Comparison of ENCODE assay signal across 15 cellular contexts in the genomic region with DNA sequence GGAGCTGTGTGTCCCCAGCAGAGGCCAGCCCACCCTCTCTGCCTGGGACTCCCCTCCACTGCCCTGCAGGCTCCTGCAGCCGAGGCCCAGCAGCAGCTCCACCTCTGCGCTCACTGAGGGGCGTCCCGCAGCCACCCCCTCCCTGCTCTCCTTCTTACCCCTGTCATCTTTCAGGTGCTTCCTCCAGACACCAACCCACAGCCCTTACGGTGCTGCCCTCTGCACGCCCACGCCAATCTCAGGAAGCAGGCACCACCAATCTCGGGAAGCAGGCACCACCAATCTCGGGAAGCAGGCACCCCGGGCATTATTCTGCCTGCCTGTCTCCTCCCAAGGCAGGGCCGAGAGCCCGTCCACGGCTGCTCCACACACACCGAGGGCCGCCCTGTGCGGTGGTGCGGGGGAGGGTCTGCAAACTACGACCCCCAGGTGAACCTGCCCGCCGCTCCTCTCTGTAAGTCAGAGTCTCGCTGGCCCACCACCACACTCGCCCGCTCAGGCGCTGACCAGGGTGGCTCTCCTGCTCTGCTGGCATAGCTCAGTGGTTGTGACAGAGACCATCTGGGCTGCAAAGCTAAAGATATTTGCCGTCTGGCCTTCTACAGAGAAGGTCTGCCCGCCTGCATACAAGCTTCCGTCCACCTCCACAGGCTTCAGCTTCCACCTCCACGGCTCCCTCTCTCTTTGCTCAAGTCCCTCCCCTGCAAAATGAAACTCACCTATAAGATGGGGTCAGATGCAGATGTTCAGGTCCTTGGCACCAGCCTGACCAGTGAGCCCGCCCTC. TPM values are rescaled to one million over a fixed set of nuclear protein-coding genes. Genes with fewer than 3 reads are reported as not detected.
DNase-seq lines count a peak whose midpoint lies in the region; ATAC-seq, FAIRE-seq and TF ChIP-seq lines count a peak whose summit lies in the region.
"Had no signal": no experiment of that assay in that cellular context is flagged by ENCODE, and none has a peak within 500 bp of the region (broad histone marks: within the 10 kb centered on the region; RNA-seq: fewer than 3 reads in every experiment).

No MANE protein-coding gene starts in this region.

- TF ChIP-seq POLR2A in GM12891 (IDR thresholded peaks at IDR 0.05; ENCODE audit: low read depth, low read length) = no peak
- TF ChIP-seq POLR2A in GM12878 (IDR thresholded peaks at IDR 0.05; ENCODE audit: low read depth, low read length) = peak; percentile 23; the same call in 1 of the 2 replicates

- RAD21 ChIA-PET in GM12878 (lab: Charles Lee; ENCODE audit: unreplicated experiment) = interaction anchor here (0.9 to 1.7 kb wide), 4 partner anchors 20 to 312 kb away, joined by 4 to 5 read pairs (median 4); partner anchors contain the start of genes GADD45B and PLEKHJ1

- H3K9me3 Mint-ChIP-seq in CD4-positive, alpha-beta T cell = no peaks in the 10 kb centered on the region
- H3K9me3 Mint-ChIP-seq in naive thymus-derived CD8-positive, alpha-beta T cell = no peaks in the 10 kb centered on the region
- no peaks in the 10 kb centered on the region for H3K9me3 Mint-ChIP-seq in HFFc6

- 54% methylated on average over 26 of the region's 29 CpGs for WGBS in GM12878 (ENCODE audit: insufficient coverage, insufficient replicate concordance, low lambda C conversion rate, missing lambda C conversion rate)

- TF ChIP-seq RAD21 in GM12878 (IDR thresholded peaks at IDR 0.05; ENCODE audit: insufficient read depth, low read depth, low read length) = no peak

- in situ Hi-C loops in GM12878 (cut with MboI) = no loop called here

- peak overlapping the region; percentile 93 for H3K27ac Mint-ChIP-seq in CD4-positive, alpha-beta T cell
- peak overlapping the region in 8 of 10 donors; percentile 26 to 91 (median 41) for H3K27ac Mint-ChIP-seq in naive thymus-derived CD8-positive, alpha-beta T cell
- no peak overlapping the region for H3K27ac Mint-ChIP-seq in HFFc6

- FAIRE-seq in GM12891 (lab: Jason Lieb, UNC) (peak; percentile 81), GM12878 (lab: Jason Lieb, UNC) (no peak)

- no peak for ATAC-seq in CD4-positive, alpha-beta T cell (ENCODE audit: poor library complexity)
- ATAC-seq in GM12878 = peak; percentile 13
- ATAC-seq in naive thymus-derived CD8-positive, alpha-beta T cell = no peak
- ATAC-seq in omental fat pad (ENCODE audit: low FRiP score) = no peak
- no peak for ATAC-seq in GM18868 (IDR thresholded peaks at IDR 0.05; ENCODE audit: unreplicated experiment)

- H3K27me3 Mint-ChIP-seq in CD4-positive, alpha-beta T cell = no peaks in the 10 kb centered on the region
- H3K27me3 Mint-ChIP-seq in naive thymus-derived CD8-positive, alpha-beta T cell = no peaks in the 10 kb centered on the region
- peaks cover 7% of the 10 kb centered on the region; the same call in 1 of the 2 replicates for H3K27me3 Mint-ChIP-seq in HFFc6 (ENCODE audit: insufficient read depth)

- peaks cover 0 to 6% of the 10 kb centered on the region in 2 experiments; a peak in 2 of 4 replicates for H3K36me3 ChIP-seq in GM12878 (ENCODE audit: control insufficient read depth in 2 of 2, insufficient read depth in 2 of 2, low read length in 1 of 2)
- H3K36me3 ChIP-seq: colonic mucosa had no signal

- 0 out of 2 replicates have a peak, but pooled peaks cover 3% of the 10 kb centered on the region for H4K20me1 ChIP-seq in GM12878 (ENCODE audit: control insufficient read depth, insufficient read depth)

- intact Hi-C loops in CD4-positive, alpha-beta T cell (cut with DNase I, micrococcal nuclease) = loop anchor here (2.0 to 5.0 kb wide), 6 partner anchors 33 to 173 kb away; partner anchors contain the start of genes AP3D1 (in 1 of the 2) and TIMM13 (in 1 of the 2)
- intact Hi-C loops in GM12878 (cut with micrococcal nuclease; ENCODE audit: unreplicated experiment) = loop anchor here (5.0 kb wide), 3 partner anchors 67 to 297 kb away; partner anchors contain the start of genes PLEKHJ1 and SF3A2

- CTCF ChIA-PET in CD4-positive, alpha-beta T cell (lab: Charles Lee) = no interaction called here
- CTCF ChIA-PET in GM12878 (lab: Yijun Ruan, JAX) = interaction anchor here (0.7 to 1.3 kb wide), 3 partner anchors 65 to 311 kb away, joined by 3 to 4 read pairs (median 3); no protein-coding TSS in a partner anchor

- H2AFZ ChIP-seq in GM12878 (ENCODE audit: control insufficient read depth, low read depth, low read length) = no peak overlapping the region

- H3K9ac ChIP-seq in GM12878 (ENCODE audit: control insufficient read depth, insufficient read depth, low read length) = peak overlapping the region; percentile 28; the same call in 1 of the 2 replicates

- H3K4me1 ChIP-seq in GM12878 (ENCODE audit: control insufficient read depth, insufficient read depth, low read length) = peaks cover 24% of the 10 kb centered on the region
- H3K4me1 ChIP-seq: colonic mucosa had no signal

- H3K9me3 ChIP-seq in CD4-positive, alpha-beta T cell (ENCODE audit: control insufficient read depth, low read length) = no peaks in the 10 kb centered on the region
- no peaks in the 10 kb centered on the region for H3K9me3 ChIP-seq in GM12878 (replicated peaks; ENCODE audit: control insufficient read depth, insufficient read depth, low read length)
- H3K9me3 ChIP-seq: colonic mucosa, stomach had no signal

- H3K4me3 ChIP-seq in GM12878 = peak overlapping the region; percentile 65; the same call in 1 of the 2 replicates
- H3K4me3 ChIP-seq: colonic mucosa, stomach had no signal

- no peaks in the 10 kb centered on the region for H3K27me3 ChIP-seq in CD4-positive, alpha-beta T cell (ENCODE audit: control insufficient read depth, insufficient read depth, low read length)
- no peaks in the 10 kb centered on the region for H3K27me3 ChIP-seq in GM12878 (replicated peaks in 1 of 2; ENCODE audit: control insufficient read depth in 2 of 2, insufficient read depth in 2 of 2, low read length in 1 of 2)
- H3K27me3 ChIP-seq: colonic mucosa, stomach had no signal

- BruUV-seq in GM12878 (replicated peaks; lab: Mats Ljungman, UMichigan) = no TSS peak

- TF ChIP-seq CTCF in CD4-positive, alpha-beta T cell (IDR thresholded peaks at IDR 0.05) = no peak
- TF ChIP-seq CTCF in GM12878 (IDR thresholded peaks at IDR 0.05 in 2 of 3, conservative IDR thresholded peaks at IDR 0.05 in 1 of 3; ENCODE audit: control insufficient read depth in 2 of 3, extremely low read depth in 1 of 3, insufficient read depth in 1 of 3, low read depth in 3 of 3, low read length in 3 of 3) (no peak), omental fat pad (IDR thresholded peaks at IDR 0.05) (no peak), HFFc6 (IDR thresholded peaks at IDR 0.05) (no peak)

- SMC1A ChIA-PET in GM12878 (lab: Charles Lee; ENCODE audit: uncharacterized antibody, unreplicated experiment) = interaction anchor here (1.0 to 1.4 kb wide), 3 partner anchors 67 to 173 kb away, joined by 3 to 4 read pairs (median 3); partner anchors contain the start of gene AP3D1

- no peak overlapping the region for H3K27ac ChIP-seq in CD4-positive, alpha-beta T cell (ENCODE audit: low read depth, low read length)
- peak overlapping the region; percentile 4; the same call in 1 of the 2 replicates for H3K27ac ChIP-seq in GM12878 (ENCODE audit: control insufficient read depth, insufficient read depth)
- H3K27ac ChIP-seq: C4-2B, colonic mucosa, stomach had no signal

- peak overlapping the region; percentile 100 for H3K4me3 Mint-ChIP-seq in CD4-positive, alpha-beta T cell
- H3K4me3 Mint-ChIP-seq in naive thymus-derived CD8-positive, alpha-beta T cell = peak overlapping the region in 7 of 10 donors; percentile 7 to 100 (median 44)
- no peak overlapping the region for H3K4me3 Mint-ChIP-seq in HFFc6

- POLR2A ChIA-PET in CD4-positive, alpha-beta T cell (lab: Charles Lee) = interaction anchor here (1.6 kb wide), 1 partner anchor 50 kb away, joined by 3 read pairs; no protein-coding TSS in a partner anchor
- POLR2A ChIA-PET in GM12878 (lab: Charles Lee) = interaction anchor here (1.0 kb wide), 1 partner anchor 8 kb away, joined by 3 read pairs; no protein-coding TSS in a partner anchor
- POLR2A ChIA-PET in naive thymus-derived CD8-positive, alpha-beta T cell (lab: Charles Lee) = interaction anchor here (0.6 to 2.9 kb wide), 8 partner anchors 13 to 950 kb away, joined by 3 to 13 read pairs (median 4); no protein-coding TSS in a partner anchor

- H3K4me2 ChIP-seq in GM12878 (ENCODE audit: control insufficient read depth, insufficient read depth) = peak overlapping the region; percentile 66

- TF ChIP-seq EP300 in GM12878 (IDR thresholded peaks at IDR 0.05; ENCODE audit: borderline replicate concordance in 1 of 2, control insufficient read depth in 1 of 2, low read depth in 2 of 2, low read length in 2 of 2) = no peak

- H3K36me3 Mint-ChIP-seq in CD4-positive, alpha-beta T cell (ENCODE audit: low read depth) = peaks cover 41% of the 10 kb centered on the region
- peaks cover 0 to 40% (median 10%) of the 10 kb centered on the region in 3 donors for H3K36me3 Mint-ChIP-seq in naive thymus-derived CD8-positive, alpha-beta T cell
- H3K36me3 Mint-ChIP-seq in HFFc6 (ENCODE audit: low read depth) = peaks cover 25% of the 10 kb centered on the region

- DNase-seq in CD4-positive, alpha-beta T cell = no peak
- no peak for DNase-seq in GM12891 (ENCODE audit: insufficient read length, low spot score)
- DNase-seq in GM12878 (ENCODE audit: low read depth, low spot score) = no peak
- no peak for DNase-seq in naive thymus-derived CD8-positive, alpha-beta T cell
- no peak for DNase-seq in omental fat pad (ENCODE audit: low spot score)
- DNase-seq in HFFc6 = no peak
- DNase-seq: activated CD4-positive, alpha-beta T cell treated with anti-CD3 and anti-CD28 coated beads, Interleukin-2, amount 50 U/mL, for 4 hours; colonic mucosa; midbrain; NCI-H2227 treated with DMSO at 0.1 percent for 48 hours; stimulated activated CD4-positive, alpha-beta T cell treated with anti-CD3 and anti-CD28 coated beads, Interleukin-4, amount 100 ng/mL, for 4 hours; stomach had no signal

- H3K79me2 ChIP-seq in GM12878 (ENCODE audit: control insufficient read depth, insufficient read depth, low read length) = peaks cover 50% of the 10 kb centered on the region

- peaks cover 51% of the 10 kb centered on the region for H3K4me1 Mint-ChIP-seq in CD4-positive, alpha-beta T cell (ENCODE audit: low read depth)
- H3K4me1 Mint-ChIP-seq in naive thymus-derived CD8-positive, alpha-beta T cell = peaks cover 27 to 54% (median 48%) of the 10 kb centered on the region in 4 donors
- H3K4me1 Mint-ChIP-seq in HFFc6 (ENCODE audit: low read depth) = peaks cover 36% of the 10 kb centered on the region

RNA-seq across cellular contexts. Expression of gene LSM7, which starts 2.9 kb away (rescaled TPM):
- total RNA-seq in CD4-positive, alpha-beta T cell = 10 to 100 TPM; 73.6 to 80.1 TPM
- polyA plus RNA-seq in GM12891 (2012; ENCODE audit: low read depth, missing spikeins) = 196 TPM
- 45.9 and 51.4 TPM in 2 replicates for total RNA-seq in GM12878 (2013; cell fraction: nucleolus; rRNA removed)
- total RNA-seq in GM12878 (2014; rRNA removed) = 253 and 300 TPM in 2 replicates
- 138 and 148 TPM in 2 replicates for total RNA-seq in GM12878 (2014; rRNA removed; fragmentation: Illumina TruSeq; extraction: Trizol)
- total RNA-seq in GM12878 (2021) = 205 and 211 TPM in 2 replicates
- 98.2 TPM for polyA plus RNA-seq in GM12878 (2011; ENCODE audit: low read depth)
- polyA plus RNA-seq in GM12878 (2011; rRNA removed) = 193 and 274 TPM in 2 replicates
- 844 and 891 TPM in 2 replicates for polyA plus RNA-seq in GM12878 (2011; cell fraction: cytosol; rRNA removed)
- 249 and 315 TPM in 2 replicates for polyA plus RNA-seq in GM12878 (2011; cell fraction: nucleus; rRNA removed)
- 198 and 208 TPM in 2 replicates for polyA plus RNA-seq in GM12878 (2012)
- 34.5 and 107 TPM in 2 replicates for polyA plus RNA-seq in GM12878 (2014; fragmentation: Illumina TruSeq; extraction: Trizol)
- polyA plus RNA-seq in GM12878 (2014; fragmentation: Nextera tagmentation; extraction: Ambion mirVana) = 100 to 1,000 TPM in 1 of 2 experiments, 10 to 100 TPM in 1; 24.4 to 108 TPM
- polyA plus RNA-seq in GM12878 (2014; rRNA removed) = 424 and 461 TPM in 2 replicates
- 100 to 1,000 TPM; 230 to 273 TPM for polyA plus RNA-seq in GM12878 (2016; fragmentation: Nextera tagmentation; extraction: Ambion mirVana)
- 28.5 and 60.2 TPM in 2 replicates for polyA minus RNA-seq in GM12878 (2011; rRNA and poly(A)+ RNA removed)
- polyA minus RNA-seq in GM12878 (2011; cell fraction: cytosol; rRNA and poly(A)+ RNA removed) = 29.9 and 45.0 TPM in 2 replicates
- 22.7 and 39.3 TPM in 2 replicates for polyA minus RNA-seq in GM12878 (2011; cell fraction: nucleus; rRNA and poly(A)+ RNA removed)
- total RNA-seq in naive thymus-derived CD8-positive, alpha-beta T cell = 100 to 1,000 TPM in 1 of 2 experiments, 10 to 100 TPM in 1; 99.1 to 102 TPM
- 100 to 1,000 TPM; 187 to 197 (median 196) TPM for polyA plus RNA-seq in naive thymus-derived CD8-positive, alpha-beta T cell
- 100 to 1,000 TPM; 101 to 142 (median 115) TPM for total RNA-seq in omental fat pad
- total RNA-seq in HFFc6 (2021; fragmentation: NEBNext Ultra II Directional; extraction: Animal tissue kit (Norgen Biotek cat#: 25700)) = 100 to 1,000 TPM in 5 of 6 experiments, 10 to 100 TPM in 1; 92.1 to 137 (median 118) TPM

RNA-seq across cellular contexts. Expression of gene SPPL2B, which starts 3.0 kb away (rescaled TPM):
- total RNA-seq in CD4-positive, alpha-beta T cell = 100 to 1,000 TPM; 106 to 111 TPM
- 31.1 TPM for polyA plus RNA-seq in GM12891 (2012; ENCODE audit: low read depth, missing spikeins)
- total RNA-seq in GM12878 (2013; cell fraction: nucleolus; rRNA removed) = 82.8 and 104 TPM in 2 replicates
- total RNA-seq in GM12878 (2014; rRNA removed) (19.2 and 26.0 TPM in 2 replicates), GM12878 (2014; rRNA removed; fragmentation: Illumina TruSeq; extraction: Trizol) (6.4 and 7.8 TPM in 2 replicates), GM12878 (2021) (47.6 and 56.5 TPM in 2 replicates), omental fat pad (10 to 100 TPM; 24.0 to 42.6 (median 27.4) TPM)
- 8.4 TPM for polyA plus RNA-seq in GM12878 (2011; ENCODE audit: low read depth)
- polyA plus RNA-seq in GM12878 (2011; rRNA removed) (7.6 and 10.6 TPM in 2 replicates), GM12878 (2014; fragmentation: Illumina TruSeq; extraction: Trizol) (2.1 and 5.0 TPM in 2 replicates), GM12878 (2014; fragmentation: Nextera tagmentation; extraction: Ambion mirVana) (under 1 TPM; 0.29 to 0.40 TPM), GM12878 (2014; rRNA removed) (55.5 and 65.7 TPM in 2 replicates), GM12878 (2016; fragmentation: Nextera tagmentation; extraction: Ambion mirVana) (10 to 100 TPM; 33.8 to 34.7 TPM)
- polyA plus RNA-seq in GM12878 (2011; cell fraction: cytosol; rRNA removed) = 13.2 and 26.4 TPM in 2 replicates
- 267 and 374 TPM in 2 replicates for polyA plus RNA-seq in GM12878 (2011; cell fraction: nucleus; rRNA removed)
- 32.7 and 43.4 TPM in 2 replicates for polyA plus RNA-seq in GM12878 (2012)
- polyA minus RNA-seq in GM12878 (2011; rRNA and poly(A)+ RNA removed) = 3.7 and 13.1 TPM in 2 replicates
- 5.3 TPM in 2 replicates for polyA minus RNA-seq in GM12878 (2011; cell fraction: cytosol; rRNA and poly(A)+ RNA removed)
- 23.8 and 34.3 TPM in 2 replicates for polyA minus RNA-seq in GM12878 (2011; cell fraction: nucleus; rRNA and poly(A)+ RNA removed)
- 100 to 1,000 TPM; 166 to 175 TPM for total RNA-seq in naive thymus-derived CD8-positive, alpha-beta T cell
- polyA plus RNA-seq in naive thymus-derived CD8-positive, alpha-beta T cell = 10 to 100 TPM; 10.5 to 17.3 (median 11.0) TPM
- total RNA-seq in HFFc6 (2021; fragmentation: NEBNext Ultra II Directional; extraction: Animal tissue kit (Norgen Biotek cat#: 25700)) = 10 to 100 TPM; 32.9 to 41.8 (median 33.9) TPM

RNA-seq across cellular contexts. Expression of gene LINGO3, which starts 17.5 kb away (rescaled TPM):
- under 1 TPM; 0.33 to 0.39 TPM for total RNA-seq in CD4-positive, alpha-beta T cell
- 1.1 TPM for polyA plus RNA-seq in GM12891 (2012; ENCODE audit: low read depth, missing spikeins)
- 0.31 TPM in 1 of 2 replicates, not detected in the other for total RNA-seq in GM12878 (2013; cell fraction: nucleolus; rRNA removed)
- total RNA-seq in GM12878 (2014; rRNA removed) = 0.22 and 0.40 TPM in 2 replicates
- 0.09 TPM in 1 of 2 replicates, not detected in the other for total RNA-seq in GM12878 (2014; rRNA removed; fragmentation: Illumina TruSeq; extraction: Trizol)
- total RNA-seq in GM12878 (2021) = 0.27 and 0.33 TPM in 2 replicates
- 0.21 TPM for polyA plus RNA-seq in GM12878 (2011; ENCODE audit: low read depth)
- polyA plus RNA-seq in GM12878 (2011; rRNA removed) = not detected in 2 replicates
- not detected in 2 replicates for polyA plus RNA-seq in GM12878 (2011; cell fraction: cytosol; rRNA removed)
- 0.06 TPM in 1 of 2 replicates, not detected in the other for polyA plus RNA-seq in GM12878 (2011; cell fraction: nucleus; rRNA removed)
- polyA plus RNA-seq in GM12878 (2012) = 1.5 and 1.8 TPM in 2 replicates
- not detected in 2 replicates for polyA plus RNA-seq in GM12878 (2014; fragmentation: Illumina TruSeq; extraction: Trizol)
- polyA plus RNA-seq in GM12878 (2014; fragmentation: Nextera tagmentation; extraction: Ambion mirVana) = not detected
- polyA plus RNA-seq in GM12878 (2014; rRNA removed) = 0.05 and 0.09 TPM in 2 replicates
- polyA plus RNA-seq in GM12878 (2016; fragmentation: Nextera tagmentation; extraction: Ambion mirVana) = 1 to 10 TPM; 1.2 to 2.0 TPM
- not detected in 2 replicates for polyA minus RNA-seq in GM12878 (2011; rRNA and poly(A)+ RNA removed)
- not detected in 2 replicates for polyA minus RNA-seq in GM12878 (2011; cell fraction: cytosol; rRNA and poly(A)+ RNA removed)
- not detected in 2 replicates for polyA minus RNA-seq in GM12878 (2011; cell fraction: nucleus; rRNA and poly(A)+ RNA removed)
- 1 to 10 TPM; 1.1 to 1.4 TPM for total RNA-seq in naive thymus-derived CD8-positive, alpha-beta T cell
- 1 to 10 TPM; 2.7 to 9.2 (median 5.1) TPM for polyA plus RNA-seq in naive thymus-derived CD8-positive, alpha-beta T cell
- under 1 TPM in 1 of 4 donors, not detected in 3; 0.19 TPM for total RNA-seq in omental fat pad
- total RNA-seq in HFFc6 (2021; fragmentation: NEBNext Ultra II Directional; extraction: Animal tissue kit (Norgen Biotek cat#: 25700)) = not detected
- total RNA-seq: HT1080, stomach had no signal
- polyA plus RNA-seq: stomach had no signal

RNA-seq across cellular contexts. Expression of gene TMPRSS9, which starts 34.6 kb away (rescaled TPM):
- total RNA-seq in CD4-positive, alpha-beta T cell = not detected
- polyA plus RNA-seq in GM12891 (2012; ENCODE audit: low read depth, missing spikeins) = 0.35 TPM
- 0.35 TPM in 1 of 2 replicates, not detected in the other for total RNA-seq in GM12878 (2013; cell fraction: nucleolus; rRNA removed)
- total RNA-seq in GM12878 (2014; rRNA removed) (not detected in 2 replicates), GM12878 (2014; rRNA removed; fragmentation: Illumina TruSeq; extraction: Trizol) (not detected in 2 replicates), GM12878 (2021) (not detected in 2 replicates), omental fat pad (under 1 TPM in 1 of 4 donors, not detected in 3; 0.12 TPM)
- polyA plus RNA-seq in GM12878 (2011; ENCODE audit: low read depth) = 0.41 TPM
- polyA plus RNA-seq in GM12878 (2011; rRNA removed) (not detected in 2 replicates), GM12878 (2014; fragmentation: Illumina TruSeq; extraction: Trizol) (not detected in 2 replicates), GM12878 (2014; fragmentation: Nextera tagmentation; extraction: Ambion mirVana) (not detected), GM12878 (2014; rRNA removed) (0.09 TPM in 1 of 2 replicates, not detected in the other), GM12878 (2016; fragmentation: Nextera tagmentation; extraction: Ambion mirVana) (under 1 TPM in 1 of 2 experiments, not detected in 1; 0.24 TPM)
- polyA plus RNA-seq in GM12878 (2011; cell fraction: cytosol; rRNA removed) = 0.02 TPM in 1 of 2 replicates, not detected in the other
- polyA plus RNA-seq in GM12878 (2011; cell fraction: nucleus; rRNA removed) = 0.06 TPM in 1 of 2 replicates, not detected in the other
- 0.35 and 1.1 TPM in 2 replicates for polyA plus RNA-seq in GM12878 (2012)
- polyA minus RNA-seq in GM12878 (2011; rRNA and poly(A)+ RNA removed) = not detected in 2 replicates
- not detected in 2 replicates for polyA minus RNA-seq in GM12878 (2011; cell fraction: cytosol; rRNA and poly(A)+ RNA removed)
- polyA minus RNA-seq in GM12878 (2011; cell fraction: nucleus; rRNA and poly(A)+ RNA removed) = not detected in 2 replicates
- total RNA-seq in naive thymus-derived CD8-positive, alpha-beta T cell = not detected
- polyA plus RNA-seq in naive thymus-derived CD8-positive, alpha-beta T cell = not detected
- total RNA-seq in HFFc6 (2021; fragmentation: NEBNext Ultra II Directional; extraction: Animal tissue kit (Norgen Biotek cat#: 25700)) = not detected
- total RNA-seq: HT1080 had no signal
- polyA plus RNA-seq: stomach had no signal

RNA-seq across cellular contexts. Expression of gene PEAK3, which starts 43.5 kb away (rescaled TPM):
- not detected for total RNA-seq in CD4-positive, alpha-beta T cell
- polyA plus RNA-seq in GM12891 (2012; ENCODE audit: low read depth, missing spikeins) = 0.49 TPM
- not detected in 2 replicates for total RNA-seq in GM12878 (2013; cell fraction: nucleolus; rRNA removed)
- not detected in 2 replicates for total RNA-seq in GM12878 (2014; rRNA removed)
- total RNA-seq in GM12878 (2014; rRNA removed; fragmentation: Illumina TruSeq; extraction: Trizol) = not detected in 2 replicates
- total RNA-seq in GM12878 (2021) = 0.10 and 0.13 TPM in 2 replicates
- 0.09 TPM for polyA plus RNA-seq in GM12878 (2011; ENCODE audit: low read depth)
- 0.03 TPM in 1 of 2 replicates, not detected in the other for polyA plus RNA-seq in GM12878 (2011; rRNA removed)
- polyA plus RNA-seq in GM12878 (2011; cell fraction: cytosol; rRNA removed) = not detected in 2 replicates
- polyA plus RNA-seq in GM12878 (2011; cell fraction: nucleus; rRNA removed) = 0.06 and 0.19 TPM in 2 replicates
- polyA plus RNA-seq in GM12878 (2012) = 0.25 and 1.1 TPM in 2 replicates
- polyA plus RNA-seq in GM12878 (2014; fragmentation: Illumina TruSeq; extraction: Trizol) = not detected in 2 replicates
- polyA plus RNA-seq in GM12878 (2014; fragmentation: Nextera tagmentation; extraction: Ambion mirVana) = not detected
- not detected in 2 replicates for polyA plus RNA-seq in GM12878 (2014; rRNA removed)
- polyA plus RNA-seq in GM12878 (2016; fragmentation: Nextera tagmentation; extraction: Ambion mirVana) = under 1 TPM in 1 of 2 experiments, not detected in 1; 0.05 TPM
- 0.05 TPM in 1 of 2 replicates, not detected in the other for polyA minus RNA-seq in GM12878 (2011; rRNA and poly(A)+ RNA removed)
- 0.52 TPM in 1 of 2 replicates, not detected in the other for polyA minus RNA-seq in GM12878 (2011; cell fraction: cytosol; rRNA and poly(A)+ RNA removed)
- 0.12 and 0.19 TPM in 2 replicates for polyA minus RNA-seq in GM12878 (2011; cell fraction: nucleus; rRNA and poly(A)+ RNA removed)
- total RNA-seq in naive thymus-derived CD8-positive, alpha-beta T cell = under 1 TPM; 0.14 to 0.23 TPM
- polyA plus RNA-seq in naive thymus-derived CD8-positive, alpha-beta T cell = under 1 TPM in 1 of 3 donors, not detected in 2; 0.15 TPM
- total RNA-seq in omental fat pad = 1 to 10 TPM in 3 of 4 donors, under 1 TPM in 1; 0.09 to 9.1 (median 1.3) TPM
- under 1 TPM; 0.07 to 0.53 (median 0.36) TPM for total RNA-seq in HFFc6 (2021; fragmentation: NEBNext Ultra II Directional; extraction: Animal tissue kit (Norgen Biotek cat#: 25700))
